ENCODE assay signal across 40 cellular contexts in genomic region chr7:117412390-117412789, GRCh38. TPM values are rescaled to one million over a fixed set of nuclear protein-coding genes. Genes with fewer than 3 reads are reported as not detected.
"Had no signal": no experiment of that assay in that cellular context is flagged by ENCODE, and none has a peak within 500 bp of the region (broad histone marks: within the 10 kb centered on the region; RNA-seq: fewer than 3 reads in every experiment).

No MANE protein-coding gene starts in this region.

- H3K4me1 Mint-ChIP-seq: activated B cell treated with CpG ODN at 0.5 μM for 24 hours; activated CD8-positive, alpha-beta memory T cell treated with anti-CD3 and anti-CD28 coated beads, Interleukin-2, amount 10 ng/mL, durations not matched to agents 7 days and 5 days; activated naive CD4-positive, alpha-beta T cell treated with anti-CD3 and anti-CD28 coated beads, Interleukin-2, amount 50 U/mL, for 24 hours; activated naive CD8-positive, alpha-beta T cell treated with anti-CD3 and anti-CD28 coated beads for 36 hours; activated naive CD8-positive, alpha-beta T cell treated with anti-CD3 and anti-CD28 coated beads, Interleukin-2, amount 50 U/mL, for 24 hours; T-helper 17 cell had no signal

- ATAC-seq: activated CD4-positive, CD25-positive, alpha-beta regulatory T cell treated with anti-CD3 and anti-CD28 coated beads, Interleukin-2, amount 50 U/mL, for 24 hours; activated CD8-positive, alpha-beta memory T cell treated with anti-CD3 and anti-CD28 coated beads, Interleukin-2, amount 10 ng/mL, durations not matched to agents 7 days and 5 days; activated CD8-positive, alpha-beta T cell treated with anti-CD3 and anti-CD28 coated beads, Interleukin-2, amount 10 ng/mL, durations not matched to agents 7 days and 5 days; activated naive CD8-positive, alpha-beta T cell treated with anti-CD3 and anti-CD28 coated beads, Interleukin-2, amount 50 U/mL, for 24 hours; body of pancreas; T-helper 17 cell had no signal

- H3K27ac Mint-ChIP-seq: activated B cell treated with CpG ODN at 0.5 μM for 24 hours; activated CD4-positive, alpha-beta memory T cell treated with anti-CD3 and anti-CD28 coated beads for 36 hours; activated CD8-positive, alpha-beta memory T cell treated with anti-CD3 and anti-CD28 coated beads, Interleukin-2, amount 10 ng/mL, durations not matched to agents 7 days and 5 days; activated CD8-positive, alpha-beta T cell treated with anti-CD3 and anti-CD28 coated beads, Interleukin-2, amount 10 ng/mL, durations not matched to agents 7 days and 5 days; activated naive CD4-positive, alpha-beta T cell treated with anti-CD3 and anti-CD28 coated beads for 36 hours; activated naive CD4-positive, alpha-beta T cell treated with anti-CD3 and anti-CD28 coated beads, Interleukin-2, amount 50 U/mL, for 24 hours; activated naive CD8-positive, alpha-beta T cell treated with anti-CD3 and anti-CD28 coated beads for 36 hours; activated naive CD8-positive, alpha-beta T cell treated with anti-CD3 and anti-CD28 coated beads, Interleukin-2, amount 50 U/mL, for 24 hours; activated T-helper 1 cell treated with anti-CD3 and anti-CD28 coated beads, Interleukin-12 subunit alpha, Interleukin-12 subunit beta, Interleukin-2, Interleukin-4 antibody, amounts not matched to agents 30 ng/mL and 10 ng/mL and 1 ng/mL, durations not matched to agents 14 hours and 24 hours and 36 hours; activated T-helper 2 cell treated with anti-CD3 and anti-CD28 coated beads, Interferon-gamma antibody, Interleukin-2, Interleukin-4, amounts not matched to agents 10 μg/mL and 5 μg/mL and 100 μg/mL, durations not matched to agents 14 hours and 24 hours and 36 hours; T-helper 17 cell; T-helper 2 cell treated with Interferon-gamma antibody and Interleukin-4, amounts not matched to agents 5 μg/mL and 100 μg/mL, for 36 hours had no signal

- H3K27me3 Mint-ChIP-seq: activated B cell treated with CpG ODN at 0.5 μM for 24 hours; activated CD4-positive, alpha-beta memory T cell treated with anti-CD3 and anti-CD28 coated beads for 36 hours; activated CD8-positive, alpha-beta memory T cell treated with anti-CD3 and anti-CD28 coated beads, Interleukin-2, amount 10 ng/mL, durations not matched to agents 7 days and 5 days; activated naive CD4-positive, alpha-beta T cell treated with anti-CD3 and anti-CD28 coated beads, Interleukin-2, amount 50 U/mL, for 24 hours; activated naive CD8-positive, alpha-beta T cell treated with anti-CD3 and anti-CD28 coated beads for 36 hours; activated naive CD8-positive, alpha-beta T cell treated with anti-CD3 and anti-CD28 coated beads, Interleukin-2, amount 50 U/mL, for 24 hours had no signal

- H3K4me3 Mint-ChIP-seq: activated B cell treated with CpG ODN at 0.5 μM for 24 hours; activated CD4-positive, alpha-beta memory T cell treated with anti-CD3 and anti-CD28 coated beads for 36 hours; activated CD8-positive, alpha-beta memory T cell treated with anti-CD3 and anti-CD28 coated beads, Interleukin-2, amount 10 ng/mL, durations not matched to agents 7 days and 5 days; activated CD8-positive, alpha-beta T cell treated with anti-CD3 and anti-CD28 coated beads, Interleukin-2, amount 10 ng/mL, durations not matched to agents 7 days and 5 days; activated naive CD4-positive, alpha-beta T cell treated with anti-CD3 and anti-CD28 coated beads for 36 hours; activated naive CD4-positive, alpha-beta T cell treated with anti-CD3 and anti-CD28 coated beads, Interleukin-2, amount 50 U/mL, for 24 hours; activated naive CD8-positive, alpha-beta T cell treated with anti-CD3 and anti-CD28 coated beads for 36 hours; activated naive CD8-positive, alpha-beta T cell treated with anti-CD3 and anti-CD28 coated beads, Interleukin-2, amount 50 U/mL, for 24 hours; activated T-helper 1 cell treated with anti-CD3 and anti-CD28 coated beads, Interleukin-12 subunit alpha, Interleukin-12 subunit beta, Interleukin-2, Interleukin-4 antibody, amounts not matched to agents 30 ng/mL and 10 ng/mL and 1 ng/mL, durations not matched to agents 14 hours and 24 hours and 36 hours; T-helper 17 cell; T-helper 2 cell treated with Interferon-gamma antibody and Interleukin-4, amounts not matched to agents 5 μg/mL and 100 μg/mL, for 36 hours had no signal

- H3K4me1 ChIP-seq: adrenal gland, colonic mucosa, esophagus squamous epithelium had no signal

- H3K9me3 ChIP-seq: adrenal gland, body of pancreas, colonic mucosa, esophagus squamous epithelium had no signal

- H3K9me3 Mint-ChIP-seq: activated B cell treated with CpG ODN at 0.5 μM for 24 hours; activated CD4-positive, alpha-beta memory T cell treated with anti-CD3 and anti-CD28 coated beads for 36 hours; activated naive CD4-positive, alpha-beta T cell treated with anti-CD3 and anti-CD28 coated beads for 36 hours; activated naive CD4-positive, alpha-beta T cell treated with anti-CD3 and anti-CD28 coated beads, Interleukin-2, amount 50 U/mL, for 24 hours; activated T-helper 1 cell treated with anti-CD3 and anti-CD28 coated beads, Interleukin-12 subunit alpha, Interleukin-12 subunit beta, Interleukin-2, Interleukin-4 antibody, amounts not matched to agents 30 ng/mL and 10 ng/mL and 1 ng/mL, durations not matched to agents 14 hours and 24 hours and 36 hours; activated T-helper 2 cell treated with anti-CD3 and anti-CD28 coated beads, Interferon-gamma antibody, Interleukin-2, Interleukin-4, amounts not matched to agents 10 μg/mL and 5 μg/mL and 100 μg/mL, durations not matched to agents 14 hours and 24 hours and 36 hours; T-helper 2 cell treated with Interferon-gamma antibody and Interleukin-4, amounts not matched to agents 5 μg/mL and 100 μg/mL, for 36 hours had no signal

- H3K4me3 ChIP-seq: adrenal gland, body of pancreas, colonic mucosa, esophagus squamous epithelium had no signal

- DNase-seq: activated B cell treated with CpG ODN at 0.5 μM for 24 hours; activated CD4-positive, alpha-beta memory T cell treated with anti-CD3 and anti-CD28 coated beads for 36 hours; activated CD4-positive, alpha-beta T cell treated with anti-CD3 and anti-CD28 coated beads for 48 hours; activated CD8-positive, alpha-beta memory T cell treated with anti-CD3 and anti-CD28 coated beads, Interleukin-2, amount 10 ng/mL, durations not matched to agents 7 days and 5 days; activated CD8-positive, alpha-beta memory T cell treated with anti-CD3 and anti-CD28 coated beads, Interleukin-2, amount 50 U/mL, for 4 hours; activated CD8-positive, alpha-beta T cell treated with anti-CD3 and anti-CD28 coated beads, Interleukin-2, amount 10 ng/mL, durations not matched to agents 7 days and 5 days; activated effector memory CD4-positive, alpha-beta T cell treated with anti-CD3 and anti-CD28 coated beads, Interleukin-2, amount 50 U/mL, for 16 hours; activated naive CD4-positive, alpha-beta T cell treated with anti-CD3 and anti-CD28 coated beads for 36 hours; activated naive CD8-positive, alpha-beta T cell treated with anti-CD3 and anti-CD28 coated beads for 36 hours; activated naive CD8-positive, alpha-beta T cell treated with anti-CD3 and anti-CD28 coated beads, Interleukin-2, amount 50 U/mL, for 24 hours; activated T-cell treated with anti-CD3 and anti-CD28 coated beads, Interleukin-2, amount 50 U/mL, for 1 hour; activated T-cell treated with anti-CD3 and anti-CD28 coated beads, Interleukin-2, amount 50 U/mL, for 48 hours; adrenal gland; amygdala; aorta; body of pancreas; caudate nucleus; colonic mucosa; effector CD8-positive, alpha-beta T cell; esophagus squamous epithelium; foreskin fibroblast; head of caudate nucleus; T-helper 1 cell; T-helper 17 cell; T1000; WERI-Rb-1 had no signal

- H3K36me3 Mint-ChIP-seq: activated CD4-positive, alpha-beta memory T cell treated with anti-CD3 and anti-CD28 coated beads for 36 hours; activated CD8-positive, alpha-beta memory T cell treated with anti-CD3 and anti-CD28 coated beads, Interleukin-2, amount 10 ng/mL, durations not matched to agents 7 days and 5 days; activated naive CD4-positive, alpha-beta T cell treated with anti-CD3 and anti-CD28 coated beads, Interleukin-2, amount 50 U/mL, for 24 hours; activated naive CD8-positive, alpha-beta T cell treated with anti-CD3 and anti-CD28 coated beads for 36 hours had no signal

- H3K27ac ChIP-seq: adrenal gland, colonic mucosa, epithelial cell of prostate, esophagus squamous epithelium, WERI-Rb-1 had no signal

- FAIRE-seq: endometrium, endothelial cell of umbilical vein, frontal cortex had no signal

RNA-seq across cellular contexts. Expression of gene ASZ1, which starts 14.9 kb away (rescaled TPM):
- total RNA-seq: activated B cell treated with CpG ODN at 0.5 μM for 24 hours; activated CD4-positive, alpha-beta memory T cell treated with anti-CD3 and anti-CD28 coated beads for 36 hours; activated CD8-positive, alpha-beta memory T cell treated with anti-CD3 and anti-CD28 coated beads for 36 hours; activated CD8-positive, alpha-beta memory T cell treated with anti-CD3 and anti-CD28 coated beads, Interleukin-2, amount 10 ng/mL, durations not matched to agents 7 days and 5 days; activated CD8-positive, alpha-beta T cell treated with anti-CD3 and anti-CD28 coated beads, Interleukin-2, amount 10 ng/mL, durations not matched to agents 7 days and 5 days; activated naive CD4-positive, alpha-beta T cell treated with anti-CD3 and anti-CD28 coated beads for 36 hours; activated naive CD8-positive, alpha-beta T cell treated with anti-CD3 and anti-CD28 coated beads for 36 hours; activated T-helper 1 cell treated with anti-CD3 and anti-CD28 coated beads, Interleukin-12 subunit alpha, Interleukin-12 subunit beta, Interleukin-2, Interleukin-4 antibody, amounts not matched to agents 30 ng/mL and 10 ng/mL and 1 ng/mL, durations not matched to agents 14 hours and 24 hours and 36 hours; activated T-helper 2 cell treated with anti-CD3 and anti-CD28 coated beads, Interferon-gamma antibody, Interleukin-2, Interleukin-4, amounts not matched to agents 10 μg/mL and 5 μg/mL and 100 μg/mL, durations not matched to agents 14 hours and 24 hours and 36 hours; adrenal gland; aorta; body of pancreas; chondrocyte; colonic mucosa; dermis microvascular lymphatic vessel endothelial cell; endothelial cell of umbilical vein; esophagus squamous epithelium; fibroblast of lung; frontal cortex; T-helper 17 cell had no signal
- polyA plus RNA-seq: adrenal gland, aorta, endothelial cell of umbilical vein, esophagus had no signal
